8 cellular contexts compared by ENCODE assay signal in the genomic region with DNA sequence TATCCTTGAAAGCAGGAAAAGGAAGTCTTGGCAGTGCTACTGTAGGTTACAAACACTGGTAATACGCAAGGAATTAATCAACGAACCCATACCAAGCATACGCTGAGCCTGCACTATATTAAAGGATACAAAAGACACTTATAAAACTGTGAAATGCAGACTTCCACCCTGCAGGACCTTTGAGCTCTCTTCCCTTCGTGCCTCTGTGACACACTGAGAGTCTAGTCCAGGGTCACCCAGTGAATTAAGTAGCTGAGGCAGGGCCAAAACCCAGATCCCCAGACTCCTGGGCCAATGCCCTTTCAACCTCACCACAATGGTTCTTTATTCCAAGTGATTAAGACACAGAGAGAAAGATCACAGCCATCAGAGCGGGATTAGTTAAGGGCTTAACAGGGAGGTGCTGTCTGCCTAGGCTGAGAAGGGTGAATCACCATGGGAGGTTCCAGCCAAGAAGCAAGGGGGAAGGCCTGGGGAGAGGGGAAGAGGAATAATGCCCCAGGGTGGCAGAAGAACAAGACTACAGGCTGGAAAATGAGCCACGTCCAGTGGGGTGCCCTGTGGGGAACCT. TPM values are rescaled to one million over a fixed set of nuclear protein-coding genes. Genes with fewer than 3 reads are reported as not detected.
DNase-seq lines count a peak whose midpoint lies in the region; ATAC-seq and TF ChIP-seq lines count a peak whose summit lies in the region.

No MANE protein-coding gene starts in this region.

- no peak for TF ChIP-seq CTCF in adrenal gland (IDR thresholded peaks at IDR 0.05)

- ATAC-seq in Right ventricle myocardium inferior, result peak; percentile 68

- H3K36me3 ChIP-seq in adrenal gland (replicated peaks in 1 of 2) (peaks cover 0 to 8% of the 10 kb centered on the region in 2 donors), thymus (ENCODE audit: control insufficient read depth, insufficient read depth) (no peaks in the 10 kb centered on the region)

- H3K4me3 ChIP-seq in adrenal gland (no peak overlapping the region), thymus (ENCODE audit: low read length) (no peak overlapping the region)

- WGBS in adrenal gland, 4 donors, result 13 to 25% (median 19%) methylated on average over 6 of the region's 6 CpGs
- 92% methylated on average over 6 of the region's 6 CpGs for WGBS in thymus

- DNase-seq in Right ventricle myocardium inferior (ENCODE audit: missing footprints), result no peak
- DNase-seq in cardiac septum (ENCODE audit: low spot score), result no peak
- DNase-seq in adrenal gland, result peak; percentile 62 to 88 (median 80)
- peak; percentile 94 for DNase-seq in iris pigment epithelial cell (ENCODE audit: low read depth)
- DNase-seq in OCI-M2 (lab: John Stamatoyannopoulos, UW; ENCODE audit: unreplicated experiment), result no peak
- no peak for DNase-seq in NAMALWA (ENCODE audit: low spot score)
- DNase-seq in superior temporal gyrus (ENCODE audit: extremely low spot score), result no peak

- TF ChIP-seq POLR2A in adrenal gland (IDR thresholded peaks at IDR 0.05), result peak in 1 of 2 donors; percentile 35

- no peaks in the 10 kb centered on the region for H3K27me3 ChIP-seq in adrenal gland
- no peaks in the 10 kb centered on the region for H3K27me3 ChIP-seq in thymus (ENCODE audit: control insufficient read depth, insufficient read depth)

- H3K4me1 ChIP-seq in adrenal gland (replicated peaks in 1 of 2) (peaks cover 58 to 77% of the 10 kb centered on the region in 2 donors), thymus (ENCODE audit: control insufficient read depth, insufficient read depth, low read length) (no peaks in the 10 kb centered on the region)

- H3K27ac ChIP-seq in adrenal gland, result peak overlapping the region; percentile 54 to 92 (median 79)
- peak overlapping the region; percentile 48 for H3K27ac ChIP-seq in thymus (ENCODE audit: low read depth)

- intact Hi-C loops in Right ventricle myocardium inferior (cut with DNase I), result no loop called here
- intact Hi-C loops in cardiac septum (cut with DNase I), result no loop called here
- intact Hi-C loops in adrenal gland (cut with DNase I), result no loop called here

- H3K9me3 ChIP-seq in adrenal gland (replicated peaks in 1 of 3) (no peaks in the 10 kb centered on the region), thymus (ENCODE audit: control insufficient read depth) (no peaks in the 10 kb centered on the region)

RNA-seq across cellular contexts. Expression of gene ANXA2, which starts 6.8 kb away (rescaled TPM):
- 212 TPM for total RNA-seq in Right ventricle myocardium inferior
- 177 TPM for total RNA-seq in cardiac septum
- 100 to 1,000 TPM; 335 to 733 (median 482) TPM for total RNA-seq in adrenal gland
- 1,000 to 10,000 TPM in 1 of 3 donors, 100 to 1,000 TPM in 2; 314 to 1,002 (median 476) TPM for polyA plus RNA-seq in adrenal gland
- 623 TPM for polyA plus RNA-seq in thymus

Comparison
In these comparisons a context has a peak if more than half of its experiments do, and no peak if none do; other contexts are left out.
1. DNase-seq: peak in adrenal gland (7 of 7) and iris pigment epithelial cell (single experiment); none in Right ventricle myocardium inferior (single experiment), cardiac septum (single experiment), OCI-M2 (single experiment), NAMALWA (single experiment) and superior temporal gyrus (single experiment).